In genomic region chr10:43408331-43408709, GRCh38 we compare ENCODE assay signal across 8 cellular contexts. TPM values are rescaled to one million over a fixed set of nuclear protein-coding genes. Genes with fewer than 3 reads are reported as not detected.
DNase-seq lines count a peak whose midpoint lies in the region; ATAC-seq and TF ChIP-seq lines count a peak whose summit lies in the region.

No MANE protein-coding gene starts in this region.

- ATAC-seq in GM19324 (IDR thresholded peaks at IDR 0.05; ENCODE audit: low FRiP score, unreplicated experiment), result peak; percentile 3

- H2AFZ ChIP-seq in neuronal stem cell (ENCODE audit: low read length), result peak overlapping the region; percentile 99

- peak overlapping the region; percentile 89 for H3K4me2 ChIP-seq in neuronal stem cell (ENCODE audit: insufficient read depth, low read length, poor library complexity, severe bottlenecking)

- H3K9me3 ChIP-seq in neuronal stem cell (replicated peaks in 1 of 2; ENCODE audit: control insufficient read depth in 2 of 2, insufficient read depth in 1 of 2, low read depth in 1 of 2, low read length in 2 of 2), result peaks cover 0 to 21% of the 10 kb centered on the region in 2 donors

- H2BK15ac ChIP-seq in neuronal stem cell (ENCODE audit: low read length), result no peak overlapping the region

- peaks cover 3 to 10% of the 10 kb centered on the region in 2 donors for H3K4me1 ChIP-seq in neuronal stem cell (ENCODE audit: control insufficient read depth in 2 of 2, insufficient read depth in 1 of 2, low read depth in 1 of 2, low read length in 2 of 2)

- H3K27ac ChIP-seq in neuronal stem cell (replicated peaks; ENCODE audit: low read length), result peak overlapping the region; percentile 91

- peak overlapping the region; percentile 38 for H3K14ac ChIP-seq in neuronal stem cell (ENCODE audit: low read length)

- DNase-seq in LNCaP clone FGC (ENCODE audit: low read depth), result no peak
- DNase-seq in effector CD4-positive, alpha-beta T cell, result peak; percentile 20
- no peak for DNase-seq in neuronal stem cell (ENCODE audit: low spot score)
- no peak for DNase-seq in MV-4-11 (lab: John Stamatoyannopoulos, UW)
- DNase-seq in cerebellum (ENCODE audit: low spot score), result no peak
- no peak for DNase-seq in NCI-H1417 (lab: John Stamatoyannopoulos, UW)
- no peak for DNase-seq in DMS79 treated with DMSO at 0.1 percent for 48 hours (lab: John Stamatoyannopoulos, UW)

- peak overlapping the region; percentile 97 for H2BK5ac ChIP-seq in neuronal stem cell (ENCODE audit: low read length)

- peak overlapping the region; percentile 73 for H3K23ac ChIP-seq in neuronal stem cell (ENCODE audit: low read depth, low read length, poor library complexity)

- H3K4me3 ChIP-seq in LNCaP clone FGC (ENCODE audit: low read depth, low read length), result peak overlapping the region; percentile 97
- H3K4me3 ChIP-seq in neuronal stem cell (ENCODE audit: low read length in 2 of 2), result peak overlapping the region; percentile 84 to 93

- H3K9ac ChIP-seq in neuronal stem cell (ENCODE audit: low read depth, low read length, poor library complexity), result peak overlapping the region; percentile 92

- H4K8ac ChIP-seq in neuronal stem cell (ENCODE audit: low read depth, low read length), result no peak overlapping the region

- no peak overlapping the region for H3K4ac ChIP-seq in neuronal stem cell (ENCODE audit: low read length)

- no peak overlapping the region for H4K91ac ChIP-seq in neuronal stem cell (ENCODE audit: low read depth, low read length, poor library complexity)

- peaks cover 6% of the 10 kb centered on the region for H3K79me1 ChIP-seq in neuronal stem cell (ENCODE audit: low read depth, low read length)

- H2BK12ac ChIP-seq in neuronal stem cell (ENCODE audit: low read length), result no peak overlapping the region

- peaks cover 2 to 26% of the 10 kb centered on the region in 2 donors for H3K36me3 ChIP-seq in neuronal stem cell (replicated peaks in 1 of 2; ENCODE audit: control insufficient read depth in 2 of 2, insufficient read depth in 2 of 2, low read length in 2 of 2)

- no peaks in the 10 kb centered on the region for H3K27me3 ChIP-seq in neuronal stem cell (ENCODE audit: control insufficient read depth in 3 of 3, insufficient read depth in 3 of 3, low read depth in 1 of 3, low read length in 3 of 3)

- TF ChIP-seq CTCF in LNCaP clone FGC (IDR thresholded peaks at IDR 0.05; ENCODE audit: control insufficient read depth, extremely low read depth, insufficient read depth), result no peak

- peak overlapping the region; percentile 89 for H3K18ac ChIP-seq in neuronal stem cell (ENCODE audit: low read length)

- H2AK5ac ChIP-seq in neuronal stem cell (ENCODE audit: low read depth, low read length), result peak overlapping the region; percentile 56

- H2BK120ac ChIP-seq in neuronal stem cell (ENCODE audit: low read depth, low read length), result no peak overlapping the region

- WGBS in neuronal stem cell (ENCODE audit: extremely low coverage in 2 of 2, insufficient read length in 2 of 2, insufficient replicate concordance in 1 of 2), 2 donors, result no CpG with 5 or more reads among the region's 31 CpGs

RNA-seq across cellular contexts. Expression of gene HNRNPF, which starts 0.7 kb away (rescaled TPM):
- polyA plus RNA-seq in neuronal stem cell (2013, experiment 1 of 2), result 114 TPM
- polyA plus RNA-seq in neuronal stem cell (2013, experiment 2 of 2), result 114 TPM
- total RNA-seq in cerebellum, result 68.7 TPM

RNA-seq across cellular contexts. Expression of gene ZNF487, which starts 28.6 kb away (rescaled TPM):
- polyA plus RNA-seq in neuronal stem cell (2013, experiment 1 of 2), result 3.7 TPM
- 3.3 TPM for polyA plus RNA-seq in neuronal stem cell (2013, experiment 2 of 2)
- 26.0 TPM for total RNA-seq in cerebellum

RNA-seq across cellular contexts. Expression of gene FXYD4, which starts 36.9 kb away (rescaled TPM):
- not detected for polyA plus RNA-seq in neuronal stem cell (2013, experiment 1 of 2)
- polyA plus RNA-seq in neuronal stem cell (2013, experiment 2 of 2), result not detected
- total RNA-seq in cerebellum, result not detected
